In genomic region chr9:81083821-81084512, GRCh38 we compare ENCODE assay signal across 11 cellular contexts.
DNase-seq lines count a peak whose midpoint lies in the region; ATAC-seq, FAIRE-seq and TF ChIP-seq lines count a peak whose summit lies in the region.
"Had no signal": no experiment of that assay in that cellular context is flagged by ENCODE, and none has a peak within 500 bp of the region (broad histone marks: within the 10 kb centered on the region; RNA-seq: fewer than 3 reads in every experiment).

No MANE protein-coding gene starts in this region.

- peak; percentile 96 for FAIRE-seq in islet of Langerhans (lab: Jason Lieb, UNC)

- ATAC-seq in HG02623 (IDR thresholded peaks at IDR 0.05; ENCODE audit: unreplicated experiment) (peak; percentile 71), GM18502 (IDR thresholded peaks at IDR 0.05; ENCODE audit: poor library complexity, unreplicated experiment) (no peak), GM18505 (IDR thresholded peaks at IDR 0.05; ENCODE audit: unreplicated experiment) (no peak)
- ATAC-seq: right cardiac atrium had no signal

- DNase-seq in ELR (ENCODE audit: low read depth) (peak; percentile 80), SK-MEL-5 (ENCODE audit: low read depth, low spot score) (peak; percentile 6), medulla oblongata (ENCODE audit: extremely low spot score) (no peak), D341Med (ENCODE audit: low spot score) (no peak)
- DNase-seq: activated naive CD8-positive, alpha-beta T cell treated with anti-CD3 and anti-CD28 coated beads for 36 hours; foreskin melanocyte; right cardiac atrium had no signal

- no peak for TF ChIP-seq POLR2A in GM18505 (IDR thresholded peaks at IDR 0.05; ENCODE audit: borderline replicate concordance, extremely low read depth, insufficient read depth, insufficient read length)

- in situ Hi-C loops in SK-MEL-5 (cut with HindIII; ENCODE audit: low pct_unique_long_range_greater_than_20kb, low sequenced_read_pairs), result no loop called here

Comparison
In these comparisons a context has a peak if more than half of its experiments do, and no peak if none do; other contexts are left out.
1. DNase-seq: peak in ELR (single experiment) and SK-MEL-5 (single experiment); none in medulla oblongata (single experiment) and D341Med (single experiment).